Comparison of ENCODE assay signal across 8 cellular contexts in the genomic region with DNA sequence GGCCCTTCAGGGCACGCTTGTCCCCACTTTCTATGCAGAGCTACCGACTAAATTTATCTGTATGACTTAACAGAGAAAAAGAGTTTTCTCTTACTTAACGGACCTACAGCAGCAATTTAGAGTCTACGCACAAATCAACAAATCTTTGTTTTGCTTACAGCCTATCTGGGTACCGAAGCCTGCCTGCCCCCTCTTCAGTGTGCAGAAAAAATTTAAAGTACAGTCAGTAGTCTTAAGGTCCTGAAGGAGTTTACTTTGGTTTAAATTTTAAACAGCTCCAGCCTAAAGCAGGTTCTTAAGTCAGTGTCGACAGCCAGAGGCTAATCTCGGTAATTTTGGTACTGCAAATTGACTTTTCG. TPM values are rescaled to one million over a fixed set of nuclear protein-coding genes. Genes with fewer than 3 reads are reported as not detected.
A peak's percentile ranks its signal among the peaks of the same experiment; 100 is the strongest.
DNase-seq lines count a peak whose midpoint lies in the region; ATAC-seq and TF ChIP-seq lines count a peak whose summit lies in the region.

No MANE protein-coding gene starts in this region.

- peak overlapping the region; percentile 16; the same call in 1 of the 2 replicates for H2AFZ ChIP-seq in Loucy (ENCODE audit: low read length)

- peak overlapping the region; percentile 98 for H3K9ac ChIP-seq in Loucy (ENCODE audit: low read depth, low read length, poor library complexity, severe bottlenecking)

- H3K4me2 ChIP-seq in Loucy (ENCODE audit: low read depth, low read length, poor library complexity, severe bottlenecking) = peak overlapping the region; percentile 88

- H3K27ac Mint-ChIP-seq in naive thymus-derived CD8-positive, alpha-beta T cell = peak overlapping the region; percentile 94 to 100 (median 98)

- H3K9me3 Mint-ChIP-seq in naive thymus-derived CD8-positive, alpha-beta T cell = peaks cover 0 to 4% (median 0%) of the 10 kb centered on the region in 9 donors

- H3K36me3 Mint-ChIP-seq in naive thymus-derived CD8-positive, alpha-beta T cell = peaks cover 0 to 35% (median 11%) of the 10 kb centered on the region in 3 donors

- H3K4me3 ChIP-seq in BE2C (ENCODE audit: low read depth, low read length) (peak overlapping the region; percentile 81), Loucy (ENCODE audit: low read length, poor library complexity, severe bottlenecking) (peak overlapping the region; percentile 99), coronary artery (peak overlapping the region; percentile 76)

- peaks cover 27% of the 10 kb centered on the region for H3F3A ChIP-seq in Loucy (ENCODE audit: low read depth)

- peaks cover 31 to 71% (median 67%) of the 10 kb centered on the region in 4 donors for H3K4me1 Mint-ChIP-seq in naive thymus-derived CD8-positive, alpha-beta T cell

- no peak for ATAC-seq in naive thymus-derived CD8-positive, alpha-beta T cell
- ATAC-seq in GM21381 (IDR thresholded peaks at IDR 0.05; ENCODE audit: unreplicated experiment) (no peak), HG03045 (IDR thresholded peaks at IDR 0.05; ENCODE audit: unreplicated experiment) (no peak)

- H3K36me3 ChIP-seq in BE2C (peaks cover 4% of the 10 kb centered on the region), Loucy (ENCODE audit: insufficient read depth, low read length) (peaks cover 14% of the 10 kb centered on the region; the same call in 1 of the 2 replicates)

- H3K27ac ChIP-seq in coronary artery = peak overlapping the region; percentile 57 to 95

- TF ChIP-seq CTCF in BE2C (IDR thresholded peaks at IDR 0.05; ENCODE audit: low read depth, low read length) (no peak), Loucy (conservative IDR thresholded peaks at IDR 0.05; ENCODE audit: low read length) (no peak), coronary artery (IDR thresholded peaks at IDR 0.05) (no peak)

- H3K9me3 ChIP-seq in BE2C (no peaks in the 10 kb centered on the region), Loucy (ENCODE audit: insufficient read depth, low read depth, low read length) (no peaks in the 10 kb centered on the region)

- POLR2A ChIA-PET in naive thymus-derived CD8-positive, alpha-beta T cell (lab: Charles Lee) = interaction anchor here (0.9 to 4.5 kb wide), 11 partner anchors 9 to 1351 kb away, joined by 3 to 46 read pairs (median 5); partner anchors contain the start of genes LIMD1 and TCAIM

- H3K79me2 ChIP-seq in Loucy (ENCODE audit: insufficient read depth, low read length) = peaks cover 55% of the 10 kb centered on the region

- peaks cover 0 to 3% (median 0%) of the 10 kb centered on the region in 5 donors for H3K27me3 Mint-ChIP-seq in naive thymus-derived CD8-positive, alpha-beta T cell

- H3K27me3 ChIP-seq in BE2C (no peaks in the 10 kb centered on the region), Loucy (ENCODE audit: insufficient read depth, low read length, poor library complexity, severe bottlenecking) (peaks cover 7% of the 10 kb centered on the region)

- peaks cover 52% of the 10 kb centered on the region for H4K20me1 ChIP-seq in Loucy (ENCODE audit: insufficient read depth, low read length, poor library complexity, severe bottlenecking)

- no peaks in the 10 kb centered on the region for H3K4me1 ChIP-seq in BE2C
- H3K4me1 ChIP-seq in Loucy (ENCODE audit: insufficient read depth, low read length, poor library complexity, severe bottlenecking) = peaks cover 46% of the 10 kb centered on the region

- H3K4me3 Mint-ChIP-seq in naive thymus-derived CD8-positive, alpha-beta T cell = peak overlapping the region; percentile 85 to 97 (median 93)

- DNase-seq in BE2C (no peak), coronary artery (ENCODE audit: low spot score) (no peak), RPMI8226 (no peak)
- peak in 3 of 10 donors; percentile 22 to 53 (median 49) for DNase-seq in naive thymus-derived CD8-positive, alpha-beta T cell
- no peak for DNase-seq in activated CD4-positive, alpha-beta T cell treated with anti-CD3 and anti-CD28 coated beads for 1 hour

- no peaks in the 10 kb centered on the region for H3K9me2 ChIP-seq in Loucy (replicated peaks; ENCODE audit: low read depth, low read length)

RNA-seq across cellular contexts. Expression of gene SACM1L, which starts 0.6 kb away (rescaled TPM):
- 31.2 TPM for polyA plus RNA-seq in BE2C (2012; ENCODE audit: insufficient read depth, insufficient read length, low read depth)
- 10 to 100 TPM; 89.8 to 94.4 TPM for total RNA-seq in naive thymus-derived CD8-positive, alpha-beta T cell
- 10 to 100 TPM; 18.8 to 30.3 (median 18.8) TPM for polyA plus RNA-seq in naive thymus-derived CD8-positive, alpha-beta T cell
